ENCODE assay signal across 2 cellular contexts in the genomic region with DNA sequence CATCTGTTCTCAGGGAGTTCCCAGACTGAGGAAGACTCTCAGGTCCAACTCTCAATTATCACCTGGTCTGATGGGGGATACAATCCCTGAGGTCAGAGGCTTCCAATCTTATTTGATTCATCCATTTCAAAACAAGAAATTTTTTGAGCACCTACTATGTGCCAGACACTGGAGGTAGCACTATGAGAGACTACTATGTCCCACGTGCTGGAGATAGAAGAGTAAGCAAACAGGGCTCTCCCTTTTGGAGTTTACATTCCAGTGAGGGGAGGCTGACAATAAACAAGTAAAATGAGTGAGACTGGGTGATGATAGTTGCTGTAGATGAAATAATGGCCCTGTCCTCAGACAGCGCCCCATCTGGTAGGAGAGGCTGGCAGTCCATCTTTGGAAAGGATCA.
A peak's percentile ranks its signal among the peaks of the same experiment; 100 is the strongest.
TF ChIP-seq lines count a peak whose summit lies in the region.

No MANE protein-coding gene starts in this region.

TF ChIP-seq in HCT116, 20 proteins besides CTCF, POLR2A, EP300 and RAD21:
- TF ChIP-seq SRF (IDR thresholded peaks at IDR 0.05; ENCODE audit: low read depth) (no peak), POLR2AphosphoS5 (IDR thresholded peaks at IDR 0.05; ENCODE audit: low read depth, low read length) (no peak)
- TF ChIP-seq, protein P1, sequence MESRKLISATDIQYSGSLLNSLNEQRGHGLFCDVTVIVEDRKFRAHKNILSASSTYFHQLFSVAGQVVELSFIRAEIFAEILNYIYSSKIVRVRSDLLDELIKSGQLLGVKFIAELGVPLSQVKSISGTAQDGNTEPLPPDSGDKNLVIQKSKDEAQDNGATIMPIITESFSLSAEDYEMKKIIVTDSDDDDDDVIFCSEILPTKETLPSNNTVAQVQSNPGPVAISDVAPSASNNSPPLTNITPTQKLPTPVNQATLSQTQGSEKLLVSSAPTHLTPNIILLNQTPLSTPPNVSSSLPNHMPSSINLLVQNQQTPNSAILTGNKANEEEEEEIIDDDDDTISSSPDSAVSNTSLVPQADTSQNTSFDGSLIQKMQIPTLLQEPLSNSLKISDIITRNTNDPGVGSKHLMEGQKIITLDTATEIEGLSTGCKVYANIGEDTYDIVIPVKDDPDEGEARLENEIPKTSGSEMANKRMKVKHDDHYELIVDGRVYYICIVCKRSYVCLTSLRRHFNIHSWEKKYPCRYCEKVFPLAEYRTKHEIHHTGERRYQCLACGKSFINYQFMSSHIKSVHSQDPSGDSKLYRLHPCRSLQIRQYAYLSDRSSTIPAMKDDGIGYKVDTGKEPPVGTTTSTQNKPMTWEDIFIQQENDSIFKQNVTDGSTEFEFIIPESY (IDR thresholded peaks at IDR 0.05; ENCODE audit: extremely low read depth, insufficient replicate concordance, low read length), result no peak

TF ChIP-seq in K562, 482 proteins besides CTCF, POLR2A, EP300 and RAD21:
- TF ChIP-seq NCOA2 (IDR thresholded peaks at IDR 0.05; ENCODE audit: partially characterized antibody in 2 of 2) (no peak), ZKSCAN1 (IDR thresholded peaks at IDR 0.05; ENCODE audit: low read depth, low read length) (peak; percentile 85; the same call in 1 of the 2 replicates)
